In genomic region chr1:226966683-226967082, GRCh38 we compare ENCODE assay signal across 26 cellular contexts.
"Had no signal": no experiment of that assay in that cellular context is flagged by ENCODE, and none has a peak within 500 bp of the region (broad histone marks: within the 10 kb centered on the region; RNA-seq: fewer than 3 reads in every experiment).

No MANE protein-coding gene starts in this region.

- H3K27ac ChIP-seq: hepatocyte, parathyroid adenoma, right lobe of liver, skin epidermis, thyroid gland, upper lobe of left lung had no signal

- DNase-seq: activated CD8-positive, alpha-beta memory T cell treated with anti-CD3 and anti-CD28 coated beads, Interleukin-2, amount 10 ng/mL, durations not matched to agents 7 days and 5 days; activated CD8-positive, alpha-beta T cell treated with anti-CD3 and anti-CD28 coated beads, Interleukin-2, amount 10 ng/mL, durations not matched to agents 7 days and 5 days; activated naive CD8-positive, alpha-beta T cell treated with anti-CD3 and anti-CD28 coated beads, Interleukin-2, amount 50 U/mL, for 24 hours; activated T-cell treated with anti-CD3 and anti-CD28 coated beads, Interleukin-2, amount 50 U/mL, for 48 hours; amygdala; effector CD4-positive, alpha-beta T cell; esophagus squamous epithelium; foreskin melanocyte; glutamatergic neuron; islet precursor cell; left ventricle myocardium superior; mucosa of descending colon; nephron progenitor cell; right lobe of liver; stimulated activated CD4-positive, alpha-beta T cell treated with anti-CD3 and anti-CD28 coated beads, Interleukin-12 subunit alpha, Interleukin-12 subunit beta, amount 100 ng/mL, for 4 hours; stimulated activated CD4-positive, alpha-beta T cell treated with anti-CD3 and anti-CD28 coated beads, Interleukin-4, amount 100 ng/mL, for 1 hour; stimulated activated naive CD8-positive, alpha-beta T cell treated with anti-CD3 and anti-CD28 coated beads, Interleukin-15, amount 100 ng/mL, for 72 hours; substantia nigra; T-helper 2 cell; thyroid gland; upper lobe of left lung had no signal

- H3K9me3 ChIP-seq: right lobe of liver, thyroid gland had no signal

- ATAC-seq: activated CD8-positive, alpha-beta memory T cell treated with anti-CD3 and anti-CD28 coated beads, Interleukin-2, amount 10 ng/mL, durations not matched to agents 7 days and 5 days; activated CD8-positive, alpha-beta T cell treated with anti-CD3 and anti-CD28 coated beads, Interleukin-2, amount 10 ng/mL, durations not matched to agents 7 days and 5 days; activated naive CD8-positive, alpha-beta T cell treated with anti-CD3 and anti-CD28 coated beads, Interleukin-2, amount 50 U/mL, for 24 hours; left ventricle myocardium superior; mucosa of descending colon; right lobe of liver; stimulated activated effector memory CD8-positive, alpha-beta T cell treated with anti-CD3 and anti-CD28 coated beads, Interleukin-12 subunit alpha, Interleukin-12 subunit beta, amount 100 ng/mL, for 72 hours; stimulated activated naive CD8-positive, alpha-beta T cell treated with anti-CD3 and anti-CD28 coated beads, Interleukin-15, amount 100 ng/mL, for 72 hours; WTC11 had no signal

- H3K4me1 ChIP-seq: esophagus squamous epithelium, parathyroid adenoma, thyroid gland, upper lobe of left lung had no signal

- H3K4me3 ChIP-seq: esophagus squamous epithelium, hepatocyte, mucosa of descending colon, right lobe of liver, skin epidermis, thyroid gland, upper lobe of left lung had no signal

- H3K27me3 ChIP-seq: esophagus squamous epithelium, hepatocyte, right lobe of liver, thyroid gland, upper lobe of left lung had no signal
